ENCODE assay signal across 8 cellular contexts in genomic region chrX:154981116-154981411, GRCh38. TPM values are rescaled to one million over a fixed set of nuclear protein-coding genes. Genes with fewer than 3 reads are reported as not detected.
DNase-seq lines count a peak whose midpoint lies in the region; ATAC-seq and TF ChIP-seq lines count a peak whose summit lies in the region.

No MANE protein-coding gene starts in this region.

- H3K4me3 ChIP-seq in PC-3 (ENCODE audit: low read length) (peak overlapping the region; percentile 60), fibroblast of lung (replicated peaks in 1 of 4; ENCODE audit: control extremely low read depth in 1 of 4, insufficient read depth in 1 of 4, low read depth in 3 of 4, low read length in 4 of 4) (no peak overlapping the region), thymus (ENCODE audit: low read length) (peak overlapping the region; percentile 14)

- peak overlapping the region; percentile 71 for H2AFZ ChIP-seq in PC-3 (ENCODE audit: low read length)
- peak overlapping the region; percentile 80 for H2AFZ ChIP-seq in fibroblast of lung (ENCODE audit: low read length)

- peaks cover 7% of the 10 kb centered on the region for H3K9me3 Mint-ChIP-seq in activated naive CD4-positive, alpha-beta T cell treated with anti-CD3 and anti-CD28 coated beads for 36 hours

- peaks cover 1% of the 10 kb centered on the region for H3K36me3 Mint-ChIP-seq in activated naive CD4-positive, alpha-beta T cell treated with anti-CD3 and anti-CD28 coated beads for 36 hours (ENCODE audit: low read depth)

- CTCF ChIA-PET in activated naive CD4-positive, alpha-beta T cell treated with anti-CD3 and anti-CD28 coated beads for 36 hours (lab: Charles Lee): interaction anchor here (0.5 to 2.7 kb wide), 4 partner anchors 38 to 217 kb away, joined by 3 to 19 read pairs (median 4); no protein-coding TSS in a partner anchor
- CTCF ChIA-PET in PC-3 (lab: Charles Lee): no interaction called here

- peaks cover 8% of the 10 kb centered on the region for H3K4me1 Mint-ChIP-seq in activated naive CD4-positive, alpha-beta T cell treated with anti-CD3 and anti-CD28 coated beads for 36 hours (ENCODE audit: low read depth)

- BruUV-seq in PC-3 (replicated peaks; lab: Mats Ljungman, UMichigan): no TSS peak

- no peak overlapping the region for H3K27ac Mint-ChIP-seq in activated naive CD4-positive, alpha-beta T cell treated with anti-CD3 and anti-CD28 coated beads for 36 hours

- peak overlapping the region; percentile 79 for H3K4me3 Mint-ChIP-seq in activated naive CD4-positive, alpha-beta T cell treated with anti-CD3 and anti-CD28 coated beads for 36 hours

- POLR2A ChIA-PET in PC-3 (lab: Charles Lee; ENCODE audit: unreplicated experiment): interaction anchor here (0.6 kb wide), 1 partner anchor 90 kb away, joined by 6 read pairs; no protein-coding TSS in a partner anchor

- WGBS in thymus: 27% methylated on average over 6 of the region's 6 CpGs

- DNase-seq in activated naive CD4-positive, alpha-beta T cell treated with anti-CD3 and anti-CD28 coated beads for 36 hours: no peak
- no peak for DNase-seq in activated naive CD4-positive, alpha-beta T cell treated with anti-CD3 and anti-CD28 coated beads, Interleukin-2, amount 50 U/mL, for 16 hours
- DNase-seq in PC-3 (no peak), fibroblast of lung (ENCODE audit: low read depth in 2 of 2) (no peak), GDM1 (lab: John Stamatoyannopoulos, UW) (no peak), NCI-H226 (no peak)
- no peak for DNase-seq in stimulated activated CD4-positive, alpha-beta T cell treated with anti-CD3 and anti-CD28 coated beads, Interleukin-2, amount 100 ng/mL, for 24 hours

- no peaks in the 10 kb centered on the region for H3K27me3 Mint-ChIP-seq in activated naive CD4-positive, alpha-beta T cell treated with anti-CD3 and anti-CD28 coated beads for 36 hours (ENCODE audit: low read depth)

- H4K20me1 ChIP-seq in PC-3 (ENCODE audit: low read length): no peaks in the 10 kb centered on the region
- H4K20me1 ChIP-seq in fibroblast of lung (ENCODE audit: control insufficient read depth, extremely low read depth, insufficient read depth, low read length): no peaks in the 10 kb centered on the region

- H3K4me1 ChIP-seq in PC-3 (ENCODE audit: insufficient read depth, low read length) (peaks cover 6% of the 10 kb centered on the region; the same call in 1 of the 2 replicates), fibroblast of lung (ENCODE audit: control insufficient read depth, extremely low read depth, insufficient read depth, low read length) (no peaks in the 10 kb centered on the region), thymus (ENCODE audit: control insufficient read depth, insufficient read depth, low read length) (no peaks in the 10 kb centered on the region)

- intact Hi-C loops in activated naive CD4-positive, alpha-beta T cell treated with anti-CD3 and anti-CD28 coated beads for 36 hours (cut with micrococcal nuclease): loop anchor here (1.0 to 5.0 kb wide), 5 partner anchors 63 to 840 kb away; partner anchors contain the start of genes BRCC3, CMC4 and MTCP1
- intact Hi-C loops in PC-3 (cut with micrococcal nuclease): loop anchor here (1.0 to 10.0 kb wide), 3 partner anchors 76 to 194 kb away; no protein-coding TSS in a partner anchor

- H3K27me3 ChIP-seq in PC-3 (ENCODE audit: low read length) (no peaks in the 10 kb centered on the region), fibroblast of lung (ENCODE audit: control insufficient read depth, insufficient read depth, low read length) (no peaks in the 10 kb centered on the region), thymus (ENCODE audit: control insufficient read depth, insufficient read depth) (no peaks in the 10 kb centered on the region)

- ATAC-seq in PC-3: peak; percentile 35; the same call in 1 of the 2 replicates

- no peak overlapping the region for H3K27ac ChIP-seq in PC-3 (ENCODE audit: low read length)
- no peak overlapping the region for H3K27ac ChIP-seq in fibroblast of lung (ENCODE audit: insufficient read depth, low read length)
- H3K27ac ChIP-seq in thymus (ENCODE audit: low read depth): no peak overlapping the region

- H3K9ac ChIP-seq in PC-3 (ENCODE audit: low read length): no peak overlapping the region
- H3K9ac ChIP-seq in fibroblast of lung (ENCODE audit: insufficient read depth, low read length): no peak overlapping the region

- H3K36me3 ChIP-seq in PC-3 (ENCODE audit: low read depth, low read length) (no peaks in the 10 kb centered on the region), fibroblast of lung (ENCODE audit: control insufficient read depth, insufficient read depth, low read length) (no peaks in the 10 kb centered on the region), thymus (ENCODE audit: control insufficient read depth, insufficient read depth) (no peaks in the 10 kb centered on the region)

- TF ChIP-seq CTCF in PC-3 (conservative IDR thresholded peaks at IDR 0.05; ENCODE audit: low read depth, low read length) (no peak), fibroblast of lung (conservative IDR thresholded peaks at IDR 0.05 in 1 of 2, IDR thresholded peaks at IDR 0.05 in 1 of 2; ENCODE audit: low read depth in 1 of 2, low read length in 2 of 2) (no peak)

- peak overlapping the region; percentile 77 for H3K4me2 ChIP-seq in PC-3 (ENCODE audit: low read length)
- peak overlapping the region; percentile 59 for H3K4me2 ChIP-seq in fibroblast of lung (ENCODE audit: extremely low read depth, insufficient read depth, low read length)

- no peaks in the 10 kb centered on the region for H3F3A ChIP-seq in PC-3 (ENCODE audit: low read length, unreplicated experiment)

- H3K79me2 ChIP-seq in PC-3 (ENCODE audit: low read length) (no peaks in the 10 kb centered on the region), fibroblast of lung (ENCODE audit: control insufficient read depth, insufficient read depth, low read length) (no peaks in the 10 kb centered on the region)

- H3K9me3 ChIP-seq in PC-3 (ENCODE audit: low read length) (no peaks in the 10 kb centered on the region), fibroblast of lung (ENCODE audit: control insufficient read depth, insufficient read depth, low read depth, low read length) (no peaks in the 10 kb centered on the region), thymus (ENCODE audit: control insufficient read depth) (no peaks in the 10 kb centered on the region)

- no peaks in the 10 kb centered on the region for H3K9me2 ChIP-seq in PC-3 (replicated peaks; ENCODE audit: low read length)

RNA-seq across cellular contexts. Expression of gene F8, which starts 41.5 kb away (rescaled TPM):
- total RNA-seq in activated naive CD4-positive, alpha-beta T cell treated with anti-CD3 and anti-CD28 coated beads for 36 hours: 1 to 10 TPM; 4.1 to 4.6 TPM
- total RNA-seq in PC-3 (2014; rRNA removed): 0.91 and 1.1 TPM in 2 replicates
- total RNA-seq in fibroblast of lung: 5.4 and 7.9 TPM in 2 replicates
- polyA plus RNA-seq in fibroblast of lung: 3.2 and 4.5 TPM in 2 replicates
- polyA plus RNA-seq in fibroblast of lung (2012): 2.5 and 2.7 TPM in 2 replicates
- polyA minus RNA-seq in fibroblast of lung (ENCODE audit: low replicate concordance): 0.19 TPM in 1 of 2 replicates, not detected in the other
- polyA plus RNA-seq in thymus: 10.7 TPM

RNA-seq across cellular contexts. Expression of gene FUNDC2, which starts 45.6 kb away (rescaled TPM):
- 10 to 100 TPM; 94.3 to 95.5 TPM for total RNA-seq in activated naive CD4-positive, alpha-beta T cell treated with anti-CD3 and anti-CD28 coated beads for 36 hours
- total RNA-seq in PC-3 (2014; rRNA removed): 75.0 and 80.7 TPM in 2 replicates
- total RNA-seq in fibroblast of lung: 18.3 and 21.3 TPM in 2 replicates
- 92.4 and 97.1 TPM in 2 replicates for polyA plus RNA-seq in fibroblast of lung
- 71.7 and 79.4 TPM in 2 replicates for polyA plus RNA-seq in fibroblast of lung (2012)
- polyA minus RNA-seq in fibroblast of lung (ENCODE audit: low replicate concordance): 46.6 and 52.8 TPM in 2 replicates
- 107 TPM for polyA plus RNA-seq in thymus

Comparison
In these comparisons a context has a peak if more than half of its experiments do, and no peak if none do; other contexts are left out.
1. H3K4me3 ChIP-seq: peak in PC-3 (single experiment) and thymus (single experiment); none in fibroblast of lung (0 of 4).